19 cellular contexts compared by ENCODE assay signal in genomic region chr15:65368300-65368617, GRCh38. TPM values are rescaled to one million over a fixed set of nuclear protein-coding genes. Genes with fewer than 3 reads are reported as not detected.
DNase-seq lines count a peak whose midpoint lies in the region; ATAC-seq, FAIRE-seq and TF ChIP-seq lines count a peak whose summit lies in the region.
"Had no signal": no experiment of that assay in that cellular context is flagged by ENCODE, and none has a peak within 500 bp of the region (broad histone marks: within the 10 kb centered on the region; RNA-seq: fewer than 3 reads in every experiment).

No MANE protein-coding gene starts in this region.

- no peaks in the 10 kb centered on the region for H3K9me3 Mint-ChIP-seq in mesothelial cell of epicardium
- H3K9me3 Mint-ChIP-seq in naive thymus-derived CD4-positive, alpha-beta T cell = no peaks in the 10 kb centered on the region
- H3K9me3 Mint-ChIP-seq: activated naive CD4-positive, alpha-beta T cell treated with anti-CD3 and anti-CD28 coated beads, Interleukin-2, amount 10 ng/mL, durations not matched to agents 7 days and 5 days; naive thymus-derived CD8-positive, alpha-beta T cell had no signal

- H3K4me3 ChIP-seq in right atrium auricular region = no peak overlapping the region
- H3K4me3 ChIP-seq in naive thymus-derived CD4-positive, alpha-beta T cell (ENCODE audit: low read length) = no peak overlapping the region

- POLR2A ChIA-PET in naive thymus-derived CD4-positive, alpha-beta T cell (lab: Charles Lee) = no interaction called here

- FAIRE-seq in urothelium cell line (lab: Jason Lieb, UNC) = peak; percentile 52
- FAIRE-seq: colon, GM12891 had no signal

- no peaks in the 10 kb centered on the region for H3K27me3 ChIP-seq in right atrium auricular region
- no peaks in the 10 kb centered on the region for H3K27me3 ChIP-seq in naive thymus-derived CD4-positive, alpha-beta T cell (ENCODE audit: control insufficient read depth in 2 of 2, insufficient read depth in 2 of 2, low read length in 2 of 2)

- no peaks in the 10 kb centered on the region for H3K9me3 ChIP-seq in right atrium auricular region
- H3K9me3 ChIP-seq in naive thymus-derived CD4-positive, alpha-beta T cell (ENCODE audit: control insufficient read depth in 2 of 3, low read length in 3 of 3) = no peaks in the 10 kb centered on the region

- TF ChIP-seq CTCF in right atrium auricular region (IDR thresholded peaks at IDR 0.05) = no peak
- no peak for TF ChIP-seq CTCF in mesothelial cell of epicardium (IDR thresholded peaks at IDR 0.05; ENCODE audit: unreplicated experiment)

- H3K27me3 Mint-ChIP-seq in mesothelial cell of epicardium (ENCODE audit: low read depth) = no peaks in the 10 kb centered on the region
- H3K27me3 Mint-ChIP-seq in naive thymus-derived CD4-positive, alpha-beta T cell = peaks cover 1 to 10% (median 6%) of the 10 kb centered on the region in 5 donors

- peaks cover 60% of the 10 kb centered on the region for H3K4me1 Mint-ChIP-seq in mesothelial cell of epicardium
- H3K4me1 Mint-ChIP-seq in naive thymus-derived CD4-positive, alpha-beta T cell = peaks cover 0 to 6% (median 0%) of the 10 kb centered on the region in 7 donors

- peak; percentile 72 for DNase-seq in cardiac septum (ENCODE audit: low spot score)
- DNase-seq in right atrium auricular region (ENCODE audit: low spot score) = no peak
- DNase-seq in mesothelial cell of epicardium (ENCODE audit: low spot score in 2 of 2, unreplicated experiment in 2 of 2) = no peak
- DNase-seq in urothelium cell line (ENCODE audit: low spot score) = no peak
- DNase-seq in naive thymus-derived CD4-positive, alpha-beta T cell = no peak
- no peak for DNase-seq in activated effector memory CD4-positive, alpha-beta T cell treated with anti-CD3 and anti-CD28 coated beads, Interleukin-2, amount 50 U/mL, for 16 hours
- DNase-seq: activated naive CD4-positive, alpha-beta T cell treated with anti-CD3 and anti-CD28 coated beads, Interleukin-2, amount 10 ng/mL, durations not matched to agents 7 days and 5 days; DMS79; left cardiac atrium; naive thymus-derived CD8-positive, alpha-beta T cell; NCI-H1417; stimulated activated CD4-positive, alpha-beta T cell treated with anti-CD3 and anti-CD28 coated beads, Interleukin-15, amount 100 ng/mL, for 24 hours; stimulated activated CD8-positive, alpha-beta memory T cell treated with anti-CD3 and anti-CD28 coated beads, Interleukin-4, amount 100 ng/mL, for 48 hours had no signal

- H3K36me3 ChIP-seq in right atrium auricular region = no peaks in the 10 kb centered on the region
- H3K36me3 ChIP-seq in naive thymus-derived CD4-positive, alpha-beta T cell (ENCODE audit: control insufficient read depth in 2 of 3, insufficient read depth in 3 of 3, low read length in 3 of 3) = no peaks in the 10 kb centered on the region

- H3K27ac Mint-ChIP-seq in mesothelial cell of epicardium = peak overlapping the region; percentile 94
- H3K27ac Mint-ChIP-seq in naive thymus-derived CD4-positive, alpha-beta T cell = no peak overlapping the region
- H3K27ac Mint-ChIP-seq: activated naive CD4-positive, alpha-beta T cell treated with anti-CD3 and anti-CD28 coated beads, Interleukin-2, amount 10 ng/mL, durations not matched to agents 7 days and 5 days; naive thymus-derived CD8-positive, alpha-beta T cell had no signal

- peaks cover 2% of the 10 kb centered on the region for H3K36me3 Mint-ChIP-seq in mesothelial cell of epicardium
- no peaks in the 10 kb centered on the region for H3K36me3 Mint-ChIP-seq in naive thymus-derived CD4-positive, alpha-beta T cell
- H3K36me3 Mint-ChIP-seq: activated naive CD4-positive, alpha-beta T cell treated with anti-CD3 and anti-CD28 coated beads, Interleukin-2, amount 10 ng/mL, durations not matched to agents 7 days and 5 days; naive thymus-derived CD8-positive, alpha-beta T cell had no signal

- no peak overlapping the region for H3K27ac ChIP-seq in right atrium auricular region
- peak overlapping the region; percentile 47 for H3K27ac ChIP-seq in cingulate gyrus (ENCODE audit: low read depth, low read length)
- no peak overlapping the region for H3K27ac ChIP-seq in naive thymus-derived CD4-positive, alpha-beta T cell (ENCODE audit: low read depth, low read length)

- no peaks in the 10 kb centered on the region for H3K4me1 ChIP-seq in right atrium auricular region
- no peaks in the 10 kb centered on the region for H3K4me1 ChIP-seq in naive thymus-derived CD4-positive, alpha-beta T cell (ENCODE audit: control insufficient read depth in 2 of 2, insufficient read depth in 2 of 2, low read length in 2 of 2)

- CTCF ChIA-PET in naive thymus-derived CD4-positive, alpha-beta T cell (lab: Charles Lee) = no interaction called here

- intact Hi-C loops in cardiac septum (cut with DNase I) = no loop called here
- intact Hi-C loops in naive thymus-derived CD4-positive, alpha-beta T cell (cut with micrococcal nuclease) = loop anchor here in 1 of 2 donors (1.0 kb wide), 1 partner anchor 42 kb away; no protein-coding TSS in a partner anchor

- ATAC-seq in naive thymus-derived CD4-positive, alpha-beta T cell = no peak
- ATAC-seq in GM21381 (IDR thresholded peaks at IDR 0.05; ENCODE audit: unreplicated experiment) = no peak
- ATAC-seq: naive thymus-derived CD8-positive, alpha-beta T cell had no signal

- H3K4me3 Mint-ChIP-seq in mesothelial cell of epicardium = no peak overlapping the region
- H3K4me3 Mint-ChIP-seq in naive thymus-derived CD4-positive, alpha-beta T cell = no peak overlapping the region
- H3K4me3 Mint-ChIP-seq: activated naive CD4-positive, alpha-beta T cell treated with anti-CD3 and anti-CD28 coated beads, Interleukin-2, amount 10 ng/mL, durations not matched to agents 7 days and 5 days; naive thymus-derived CD8-positive, alpha-beta T cell had no signal

RNA-seq across cellular contexts. Expression of gene IGDCC3, which starts 9.5 kb away (rescaled TPM):
- not detected for total RNA-seq in cardiac septum
- not detected for total RNA-seq in right atrium auricular region
- total RNA-seq in mesothelial cell of epicardium = 34.8 to 40.6 TPM (median 35.1 TPM) in 3 replicates
- not detected for total RNA-seq in naive thymus-derived CD4-positive, alpha-beta T cell
- not detected for polyA plus RNA-seq in naive thymus-derived CD4-positive, alpha-beta T cell
- total RNA-seq: HT-29; naive thymus-derived CD8-positive, alpha-beta T cell; T-helper 2 cell treated with Interferon-gamma antibody and Interleukin-4, amounts not matched to agents 100 ng/mL and 5 ng/mL, for 36 hours had no signal
- polyA plus RNA-seq: naive thymus-derived CD8-positive, alpha-beta T cell had no signal

RNA-seq across cellular contexts. Expression of gene IGDCC4, which starts 54.5 kb away (rescaled TPM):
- total RNA-seq in cardiac septum = 0.92 TPM
- 1 to 10 TPM in 1 of 2 donors, under 1 TPM in 1; 0.86 to 2.3 TPM for total RNA-seq in right atrium auricular region
- 38.6 to 43.3 TPM (median 43.2 TPM) in 3 replicates for total RNA-seq in mesothelial cell of epicardium
- total RNA-seq in naive thymus-derived CD4-positive, alpha-beta T cell = under 1 TPM in 4 of 5 experiments, not detected in 1; 0.08 to 0.34 (median 0.14) TPM
- polyA plus RNA-seq in naive thymus-derived CD4-positive, alpha-beta T cell = under 1 TPM in 1 of 2 donors, not detected in 1; 0.12 TPM
- total RNA-seq: HT-29; T-helper 2 cell treated with Interferon-gamma antibody and Interleukin-4, amounts not matched to agents 100 ng/mL and 5 ng/mL, for 36 hours had no signal

Comparison
In these comparisons a context has a peak if more than half of its experiments do, and no peak if none do; other contexts are left out.
1. RNA of gene IGDCC3, which starts 9.5 kb away (total RNA-seq): 34.8 to 40.6 TPM in mesothelial cell of epicardium; not detected in right atrium auricular region, not detected in cardiac septum (single experiment) and not detected in naive thymus-derived CD4-positive, alpha-beta T cell; every median in the first group is over 10 times any median in the second.
2. RNA of gene IGDCC4, which starts 54.5 kb away (total RNA-seq): 38.6 to 43.3 TPM in mesothelial cell of epicardium; 0.86 to 2.3 TPM in right atrium auricular region, 0.92 TPM in cardiac septum (single experiment) and 0.08 to 0.34 TPM in naive thymus-derived CD4-positive, alpha-beta T cell; every median in the first group is over 10 times any median in the second.